8 cellular contexts compared by ENCODE assay signal in genomic region chr11:116930177-116930576, GRCh38.
DNase-seq lines count a peak whose midpoint lies in the region; ATAC-seq and TF ChIP-seq lines count a peak whose summit lies in the region.

No MANE protein-coding gene starts in this region.

- H3K27ac ChIP-seq in lung (ENCODE audit: low read depth in 1 of 2, low read length in 1 of 2), result peak overlapping the region; percentile 37 to 42
- peak overlapping the region; percentile 22 to 61 (median 58) for H3K27ac ChIP-seq in transverse colon

- no peak for TF ChIP-seq EP300 in transverse colon (IDR thresholded peaks at IDR 0.05; ENCODE audit: low read depth)

- no peak for TF ChIP-seq CTCF in astrocyte of the spinal cord (IDR thresholded peaks at IDR 0.05; ENCODE audit: low read depth, low read length)
- no peak for TF ChIP-seq CTCF in lung (IDR thresholded peaks at IDR 0.05; ENCODE audit: control extremely low read depth, extremely low read depth)
- no peak for TF ChIP-seq CTCF in transverse colon (IDR thresholded peaks at IDR 0.05)

- 7 to 13% methylated on average over 4 of the region's 4 CpGs for WGBS in lung, 2 donors
- 23 to 45% methylated on average over 2 to 4 of the region's 4 CpGs for WGBS in transverse colon (ENCODE audit: low coverage in 1 of 2), 2 donors

- H3K36me3 ChIP-seq in lung (ENCODE audit: control insufficient read depth in 2 of 2, insufficient read depth in 2 of 2, low read length in 2 of 2) (no peaks in the 10 kb centered on the region), transverse colon (peaks cover 0 to 13% (median 0%) of the 10 kb centered on the region in 4 donors)

- peaks cover 4 to 37% of the 10 kb centered on the region in 2 donors for H3K4me1 ChIP-seq in lung (ENCODE audit: control insufficient read depth in 2 of 2, insufficient read depth in 2 of 2, low read length in 2 of 2)
- peaks cover 15 to 41% (median 26%) of the 10 kb centered on the region in 4 donors for H3K4me1 ChIP-seq in transverse colon

- TF ChIP-seq POLR2A in transverse colon (IDR thresholded peaks at IDR 0.05), result no peak

- DNase-seq in AG08396 (ENCODE audit: low spot score), result peak; percentile 34
- DNase-seq in NCI-H460 (ENCODE audit: extremely low read depth, low read depth), result peak; percentile 26
- DNase-seq in astrocyte of the spinal cord (ENCODE audit: low read depth, low spot score), result peak; percentile 49
- DNase-seq in lung (ENCODE audit: low spot score), result no peak
- DNase-seq in transverse colon, result peak; percentile 33
- no peak for DNase-seq in kidney tubule cell (ENCODE audit: low spot score)
- no peak for DNase-seq in NCI-H510A (lab: John Stamatoyannopoulos, UW)

- H3K4me3 ChIP-seq in astrocyte of the spinal cord (ENCODE audit: low read depth, low read length), result peak overlapping the region; percentile 6
- no peak overlapping the region for H3K4me3 ChIP-seq in lung
- H3K4me3 ChIP-seq in transverse colon, result peak overlapping the region in 2 of 4 donors; percentile 7 to 17

- intact Hi-C loops in transverse colon (cut with DNase I; ENCODE audit: low total_unique reads), result no loop called here

- H3K27me3 ChIP-seq in lung (ENCODE audit: control insufficient read depth, insufficient read depth) (no peaks in the 10 kb centered on the region), transverse colon (no peaks in the 10 kb centered on the region)

- H3K9me3 ChIP-seq in lung (ENCODE audit: control insufficient read depth in 2 of 2, insufficient read depth in 1 of 2, low read length in 1 of 2), result no peaks in the 10 kb centered on the region
- no peaks in the 10 kb centered on the region for H3K9me3 ChIP-seq in transverse colon

- ATAC-seq in lung (ENCODE audit: insufficient read depth, low FRiP score) (no peak), HG02938 (IDR thresholded peaks at IDR 0.05; ENCODE audit: unreplicated experiment) (no peak)

- in situ Hi-C loops in astrocyte of the spinal cord (cut with HindIII; ENCODE audit: low sequenced_read_pairs), result no loop called here
- in situ Hi-C loops in transverse colon (cut with MboI; ENCODE audit: low pct_ligation_motif_present in 1 of 4, low pct_unique_long_range_greater_than_20kb in 1 of 4, low sequenced_read_pairs in 3 of 4), result no loop called here

Comparison
In these comparisons a context has a peak if more than half of its experiments do, and no peak if none do; other contexts are left out.
1. DNase-seq: peak in AG08396 (single experiment), NCI-H460 (single experiment), astrocyte of the spinal cord (single experiment) and transverse colon (single experiment); none in lung (single experiment), kidney tubule cell (single experiment) and NCI-H510A (single experiment).